In genomic region chr21:37073417-37074194, GRCh38 we compare ENCODE assay signal across 8 cellular contexts. TPM values are rescaled to one million over a fixed set of nuclear protein-coding genes. Genes with fewer than 3 reads are reported as not detected.
DNase-seq lines count a peak whose midpoint lies in the region; ATAC-seq and TF ChIP-seq lines count a peak whose summit lies in the region.

No MANE protein-coding gene starts in this region.

- 0% methylated on average over 54 to 69 of the region's 69 CpGs for WGBS in psoas muscle, 3 donors

- peak overlapping the region; percentile 84 to 95 (median 91) for H3K27ac Mint-ChIP-seq in CD14-positive monocyte
- peak overlapping the region; percentile 95 for H3K27ac Mint-ChIP-seq in activated naive CD8-positive, alpha-beta T cell treated with anti-CD3 and anti-CD28 coated beads, Interleukin-2, amount 50 U/mL, for 24 hours

- no peaks in the 10 kb centered on the region for H3K9me3 ChIP-seq in psoas muscle

- peak overlapping the region; percentile 95 to 97 for H3K4me3 Mint-ChIP-seq in CD14-positive monocyte
- peak overlapping the region; percentile 99 for H3K4me3 Mint-ChIP-seq in activated naive CD8-positive, alpha-beta T cell treated with anti-CD3 and anti-CD28 coated beads, Interleukin-2, amount 50 U/mL, for 24 hours

- H3K9me3 Mint-ChIP-seq in CD14-positive monocyte = no peaks in the 10 kb centered on the region
- H3K9me3 Mint-ChIP-seq in activated naive CD8-positive, alpha-beta T cell treated with anti-CD3 and anti-CD28 coated beads, Interleukin-2, amount 50 U/mL, for 24 hours = no peaks in the 10 kb centered on the region

- intact Hi-C loops in CD14-positive monocyte (cut with micrococcal nuclease) = loop anchor here in 1 of 2 donors (5.0 to 10.0 kb wide), 2 partner anchors 81 to 291 kb away; partner anchors contain the start of gene DYRK1A
- intact Hi-C loops in left ventricle myocardium superior (cut with micrococcal nuclease) = no loop called here
- intact Hi-C loops in psoas muscle (cut with DNase I) = loop anchor here in 1 of 2 donors (5.0 kb wide), 1 partner anchor 81 kb away; no protein-coding TSS in a partner anchor

- peaks cover 15% of the 10 kb centered on the region for H3K4me1 ChIP-seq in psoas muscle

- H3K27me3 Mint-ChIP-seq in CD14-positive monocyte (ENCODE audit: low read depth in 3 of 3) = peaks cover 0 to 4% (median 0%) of the 10 kb centered on the region in 3 donors
- peaks cover 2% of the 10 kb centered on the region for H3K27me3 Mint-ChIP-seq in activated naive CD8-positive, alpha-beta T cell treated with anti-CD3 and anti-CD28 coated beads, Interleukin-2, amount 50 U/mL, for 24 hours

- TF ChIP-seq CTCF in CD14-positive monocyte (IDR thresholded peaks at IDR 0.05) (peak; percentile 28), psoas muscle (IDR thresholded peaks at IDR 0.05) (no peak)

- ATAC-seq in GM19351 (IDR thresholded peaks at IDR 0.05; ENCODE audit: unreplicated experiment) = peak; percentile 35
- ATAC-seq in HG03442 (IDR thresholded peaks at IDR 0.05; ENCODE audit: unreplicated experiment) = peak; percentile 29
- peak; percentile 42 for ATAC-seq in activated naive CD8-positive, alpha-beta T cell treated with anti-CD3 and anti-CD28 coated beads, Interleukin-2, amount 50 U/mL, for 24 hours
- ATAC-seq in left ventricle myocardium superior = peak; percentile 33
- ATAC-seq in psoas muscle = peak; percentile 33 to 59 (median 49)

- H3K27me3 ChIP-seq in psoas muscle (ENCODE audit: insufficient read depth in 3 of 3, low read length in 2 of 3) = no peaks in the 10 kb centered on the region

- peaks cover 2 to 20% of the 10 kb centered on the region in 2 donors for H3K36me3 ChIP-seq in psoas muscle (ENCODE audit: insufficient read depth in 1 of 2, low read depth in 1 of 2)

- DNase-seq in CD14-positive monocyte (ENCODE audit: low spot score) (peak; percentile 56), SK-N-DZ (ENCODE audit: low spot score) (peak; percentile 66), left ventricle myocardium superior (peak; percentile 78), psoas muscle (no peak), NCI-H510A treated with DMSO at 0.1 percent for 48 hours (lab: John Stamatoyannopoulos, UW) (no peak)
- DNase-seq in activated naive CD8-positive, alpha-beta T cell treated with anti-CD3 and anti-CD28 coated beads, Interleukin-2, amount 50 U/mL, for 24 hours = peak; percentile 62

- peak overlapping the region; percentile 95 for H3K27ac ChIP-seq in psoas muscle

- H3K4me3 ChIP-seq in psoas muscle = peak overlapping the region; percentile 78

- peaks cover 30% of the 10 kb centered on the region for H3K4me1 Mint-ChIP-seq in CD14-positive monocyte
- H3K4me1 Mint-ChIP-seq in activated naive CD8-positive, alpha-beta T cell treated with anti-CD3 and anti-CD28 coated beads, Interleukin-2, amount 50 U/mL, for 24 hours = peaks cover 54% of the 10 kb centered on the region

- H3K36me3 Mint-ChIP-seq in CD14-positive monocyte = peaks cover 5 to 9% of the 10 kb centered on the region in 2 donors
- peaks cover 23% of the 10 kb centered on the region for H3K36me3 Mint-ChIP-seq in activated naive CD8-positive, alpha-beta T cell treated with anti-CD3 and anti-CD28 coated beads, Interleukin-2, amount 50 U/mL, for 24 hours (ENCODE audit: low read depth)

RNA-seq across cellular contexts. Expression of gene TTC3, which starts 0.6 kb away (rescaled TPM):
- polyA plus RNA-seq in CD14-positive monocyte (10 to 100 TPM in 1 of 2 donors, 1 to 10 TPM in 1; 9.6 to 17.9 TPM), psoas muscle (10 to 100 TPM in 2 of 3 donors, 1 to 10 TPM in 1; 6.5 to 25.7 (median 13.7) TPM)
- 120 and 135 TPM in 2 replicates for polyA plus RNA-seq in SK-N-DZ (2014; cell fraction: cytosol; rRNA removed)
- 144 and 164 TPM in 2 replicates for polyA plus RNA-seq in SK-N-DZ (2014; cell fraction: nucleus; rRNA removed)
- total RNA-seq in left ventricle myocardium superior (37.0 TPM), psoas muscle (10 to 100 TPM; 22.2 to 50.3 (median 30.0) TPM)

RNA-seq across cellular contexts. Expression of gene PIGP, which starts 0.7 kb away (rescaled TPM):
- 10 to 100 TPM; 10.6 to 17.6 TPM for polyA plus RNA-seq in CD14-positive monocyte
- 11.0 and 25.5 TPM in 2 replicates for polyA plus RNA-seq in SK-N-DZ (2014; cell fraction: cytosol; rRNA removed)
- polyA plus RNA-seq in SK-N-DZ (2014; cell fraction: nucleus; rRNA removed) = 14.6 and 23.6 TPM in 2 replicates
- 36.8 TPM for total RNA-seq in left ventricle myocardium superior
- total RNA-seq in psoas muscle = 10 to 100 TPM; 26.6 to 46.9 (median 34.4) TPM
- polyA plus RNA-seq in psoas muscle = 10 to 100 TPM; 23.0 to 41.5 (median 27.2) TPM

Comparison
In these comparisons a context has a peak if more than half of its experiments do, and no peak if none do; other contexts are left out.
1. DNase-seq: peak in CD14-positive monocyte (single experiment), SK-N-DZ (single experiment), activated naive CD8-positive, alpha-beta T cell treated with anti-CD3 and anti-CD28 coated beads, Interleukin-2, amount 50 U/mL, for 24 hours (single experiment) and left ventricle myocardium superior (single experiment); none in psoas muscle (0 of 2) and NCI-H510A treated with DMSO at 0.1 percent for 48 hours (single experiment).
2. Peak in every context shown above with its lines, with median percentiles within 50 percentile points of each other: ATAC-seq.